ENCODE assay signal across 14 cellular contexts in genomic region chr7:129830949-129831348, GRCh38.
DNase-seq lines count a peak whose midpoint lies in the region; ATAC-seq and TF ChIP-seq lines count a peak whose summit lies in the region.
"Had no signal": no experiment of that assay in that cellular context is flagged by ENCODE, and none has a peak within 500 bp of the region (broad histone marks: within the 10 kb centered on the region; RNA-seq: fewer than 3 reads in every experiment).

No MANE protein-coding gene starts in this region.

- ATAC-seq in foreskin keratinocyte (no peak), right lobe of liver (no peak)

- no peaks in the 10 kb centered on the region for H3K27me3 ChIP-seq in SJSA1 (replicated peaks)
- H3K27me3 ChIP-seq in foreskin keratinocyte, result no peaks in the 10 kb centered on the region
- no peaks in the 10 kb centered on the region for H3K27me3 ChIP-seq in right lobe of liver

- H3K36me3 ChIP-seq in SJSA1 (peaks cover 6% of the 10 kb centered on the region), right lobe of liver (peaks cover 0 to 18% (median 2%) of the 10 kb centered on the region in 4 donors)

- H3K27ac ChIP-seq in 22Rv1, result peak overlapping the region; percentile 74
- peak overlapping the region; percentile 94 for H3K27ac ChIP-seq in SJSA1
- H3K27ac ChIP-seq in foreskin keratinocyte, result peak overlapping the region; percentile 67
- no peak overlapping the region for H3K27ac ChIP-seq in right lobe of liver

- WGBS in right lobe of liver (ENCODE audit: insufficient coverage, low coverage, low lambda C conversion rate, missing lambda C conversion rate), result 98% methylated on average over 8 of the region's 8 CpGs

- H3K4me3 Mint-ChIP-seq in progenitor cell of endocrine pancreas (ENCODE audit: low read depth), result no peak overlapping the region

- no peak overlapping the region for H3K4me3 ChIP-seq in SJSA1
- no peak overlapping the region for H3K4me3 ChIP-seq in right lobe of liver

- no peaks in the 10 kb centered on the region for H3K27me3 Mint-ChIP-seq in progenitor cell of endocrine pancreas
- H3K27me3 Mint-ChIP-seq: IgD-negative memory B cell had no signal

- no peak for TF ChIP-seq CTCF in 22Rv1 (IDR thresholded peaks at IDR 0.05)
- TF ChIP-seq CTCF in foreskin keratinocyte (conservative IDR thresholded peaks at IDR 0.05), result no peak
- TF ChIP-seq CTCF in progenitor cell of endocrine pancreas (IDR thresholded peaks at IDR 0.05; ENCODE audit: unreplicated experiment), result no peak
- TF ChIP-seq CTCF in right lobe of liver (IDR thresholded peaks at IDR 0.05), result no peak

- H3K9me3 ChIP-seq in SJSA1 (replicated peaks) (no peaks in the 10 kb centered on the region), right lobe of liver (no peaks in the 10 kb centered on the region)

- intact Hi-C loops in right lobe of liver (cut with DNase I), result no loop called here

- H3K27ac Mint-ChIP-seq in progenitor cell of endocrine pancreas, result peak overlapping the region; percentile 94

- peaks cover 19% of the 10 kb centered on the region for H3K36me3 Mint-ChIP-seq in progenitor cell of endocrine pancreas (ENCODE audit: insufficient read depth)

- peaks cover 14% of the 10 kb centered on the region for H3K4me1 Mint-ChIP-seq in progenitor cell of endocrine pancreas (ENCODE audit: low read depth)

- H3K4me1 ChIP-seq in SJSA1 (replicated peaks) (peaks cover 47% of the 10 kb centered on the region), foreskin keratinocyte (peaks cover 27% of the 10 kb centered on the region), right lobe of liver (peaks cover 0 to 10% (median 4%) of the 10 kb centered on the region in 4 donors)

- H3K9me3 Mint-ChIP-seq in progenitor cell of endocrine pancreas (ENCODE audit: low read depth), result no peaks in the 10 kb centered on the region
- H3K9me3 Mint-ChIP-seq: IgD-negative memory B cell had no signal

- DNase-seq in SJSA1 (ENCODE audit: low read depth in 1 of 2, low spot score in 2 of 2) (no peak), foreskin keratinocyte (no peak), progenitor cell of endocrine pancreas (ENCODE audit: low spot score, unreplicated experiment) (no peak), COLO668 (lab: John Stamatoyannopoulos, UW; ENCODE audit: unreplicated experiment) (no peak), right lobe of liver (no peak), OCI-M2 (lab: John Stamatoyannopoulos, UW; ENCODE audit: unreplicated experiment) (no peak)
- DNase-seq in stimulated activated naive CD4-positive, alpha-beta T cell treated with Interleukin-2 at 50 U/mL for 16 hours (lab: John Stamatoyannopoulos, UW), result no peak
- DNase-seq: DND-41, hippocampal formation, NCI-H1436 treated with DMSO at 0.1 percent for 48 hours, NCI-H524 treated with DMSO at 0.1 percent for 48 hours, SIG-M5 had no signal

- TF ChIP-seq POLR2A in right lobe of liver (IDR thresholded peaks at IDR 0.05), result no peak

Comparison
In these comparisons a context has a peak if more than half of its experiments do, and no peak if none do; other contexts are left out.
1. H3K27ac ChIP-seq: peak in 22Rv1 (single experiment), SJSA1 (single experiment) and foreskin keratinocyte (single experiment); none in right lobe of liver (0 of 3).